Comparison of ENCODE assay signal across 10 cellular contexts in the genomic region with DNA sequence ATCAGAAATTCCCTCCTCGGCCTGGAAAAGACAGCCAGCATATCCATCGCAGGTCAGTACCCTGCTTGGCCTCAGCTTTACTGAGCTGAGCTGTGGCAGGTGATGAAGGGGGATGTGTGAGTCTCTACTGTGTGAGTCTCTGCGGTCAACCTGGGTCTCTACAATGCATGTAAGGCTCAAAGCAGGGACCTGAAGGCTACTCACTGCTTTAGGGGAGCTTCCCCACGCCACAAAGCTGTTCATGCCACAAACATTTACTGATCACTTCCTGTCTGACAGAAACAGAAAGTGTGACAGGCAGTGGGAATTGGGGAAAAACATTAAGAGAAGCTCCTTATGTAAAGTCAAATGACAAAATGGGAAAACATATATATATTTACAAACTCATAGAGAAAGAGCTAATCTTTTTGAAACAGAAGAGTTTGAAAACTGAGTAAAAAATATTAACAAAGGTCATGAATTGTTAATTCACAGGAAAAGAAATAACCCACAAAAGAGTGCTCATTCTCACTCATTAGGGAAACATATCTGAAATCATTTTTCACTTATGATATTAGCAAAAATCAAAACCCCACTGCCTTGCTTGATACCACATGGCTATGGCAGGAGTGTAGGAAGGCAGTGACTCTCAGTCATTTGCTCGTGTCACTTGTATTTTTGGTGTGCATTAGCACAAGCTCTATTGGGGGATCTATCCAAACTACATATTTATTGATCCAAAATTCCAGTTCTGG. TPM values are rescaled to one million over a fixed set of nuclear protein-coding genes. Genes with fewer than 3 reads are reported as not detected.
A peak's percentile ranks its signal among the peaks of the same experiment; 100 is the strongest.
DNase-seq lines count a peak whose midpoint lies in the region; ATAC-seq and TF ChIP-seq lines count a peak whose summit lies in the region.
"Had no signal": no experiment of that assay in that cellular context is flagged by ENCODE, and none has a peak within 500 bp of the region (broad histone marks: within the 10 kb centered on the region; RNA-seq: fewer than 3 reads in every experiment).

No MANE protein-coding gene starts in this region.

- peak; percentile 87 for ATAC-seq in GM18520 (IDR thresholded peaks at IDR 0.05; ENCODE audit: unreplicated experiment)
- peak; percentile 66 for ATAC-seq in HG02571 (IDR thresholded peaks at IDR 0.05; ENCODE audit: unreplicated experiment)

- 77 to 93% methylated on average over 3 to 5 of the region's 5 CpGs for WGBS in testis, 2 donors

- DNase-seq in T-helper 2 cell: peak in 3 of 5 experiments; percentile 7 to 78 (median 23)
- DNase-seq in medulla oblongata (ENCODE audit: extremely low spot score): peak; percentile 19
- no peak for DNase-seq in NCI-H128 (lab: John Stamatoyannopoulos, UW; ENCODE audit: unreplicated experiment)
- no peak for DNase-seq in SIG-M5 treated with dmso at 0.1 percent for 504 hours (lab: John Stamatoyannopoulos, UW; ENCODE audit: unreplicated experiment)
- no peak for DNase-seq in testis
- DNase-seq in AML-193 (lab: John Stamatoyannopoulos, UW): no peak
- DNase-seq: erythroblast, NCI-H1105 had no signal

- no peaks in the 10 kb centered on the region for H3K27me3 ChIP-seq in testis

- no peaks in the 10 kb centered on the region for H3K36me3 ChIP-seq in testis (ENCODE audit: low read depth, missing control alignments)

- H3K9me3 ChIP-seq in testis: no peaks in the 10 kb centered on the region

- no peak overlapping the region for H3K27ac ChIP-seq in testis

- H3K4me1 ChIP-seq in testis: no peaks in the 10 kb centered on the region

- no peak overlapping the region for H3K4me3 ChIP-seq in testis

- intact Hi-C loops in testis (cut with DNase I; ENCODE audit: low total_unique reads): no loop called here

- no peak for TF ChIP-seq POLR2A in testis (IDR thresholded peaks at IDR 0.05)

- no peak for TF ChIP-seq CTCF in testis (IDR thresholded peaks at IDR 0.05)

RNA-seq across cellular contexts. Expression of a gene that starts 5.8 kb away (rescaled TPM):
- total RNA-seq in testis: 1 to 10 TPM; 7.3 to 7.6 TPM
- 15.2 TPM for polyA plus RNA-seq in testis (ENCODE audit: insufficient read depth, low read depth, low replicate concordance)

RNA-seq across cellular contexts. Expression of a gene that starts 11.7 kb away (rescaled TPM):
- total RNA-seq in testis: 10 to 100 TPM; 26.0 to 27.6 TPM
- 27.9 TPM for polyA plus RNA-seq in testis (ENCODE audit: insufficient read depth, low read depth, low replicate concordance)

RNA-seq across cellular contexts. Expression of a gene that starts 44.0 kb away (rescaled TPM):
- 10 to 100 TPM; 10.6 to 14.7 TPM for total RNA-seq in testis
- polyA plus RNA-seq in testis (ENCODE audit: insufficient read depth, low read depth, low replicate concordance): 15.9 TPM

RNA-seq across cellular contexts. Expression of a gene that starts 54.0 kb away (rescaled TPM):
- under 1 TPM; 0.31 TPM for total RNA-seq in testis
- polyA plus RNA-seq in testis (ENCODE audit: insufficient read depth, low read depth, low replicate concordance): 0.30 TPM

Comparison
In these comparisons a context has a peak if more than half of its experiments do, and no peak if none do; other contexts are left out.
1. DNase-seq: peak in T-helper 2 cell (3 of 5) and medulla oblongata (single experiment); none in NCI-H128 (single experiment), SIG-M5 treated with dmso at 0.1 percent for 504 hours (single experiment), testis (single experiment) and AML-193 (0 of 2).